In genomic region chr3:170356596-170357175, GRCh38 we compare ENCODE assay signal across 8 cellular contexts. TPM values are rescaled to one million over a fixed set of nuclear protein-coding genes. Genes with fewer than 3 reads are reported as not detected.
A peak's percentile ranks its signal among the peaks of the same experiment; 100 is the strongest.
DNase-seq lines count a peak whose midpoint lies in the region; ATAC-seq and TF ChIP-seq lines count a peak whose summit lies in the region.

No MANE protein-coding gene starts in this region.

- CTCF ChIA-PET in activated CD8-positive, alpha-beta T cell treated with anti-CD3 and anti-CD28 coated beads for 36 hours (lab: Charles Lee): interaction anchor here (0.8 to 1.4 kb wide), 6 partner anchors 36 to 509 kb away, joined by 3 to 4 read pairs (median 3); no protein-coding TSS in a partner anchor

- intact Hi-C loops in activated CD8-positive, alpha-beta T cell treated with anti-CD3 and anti-CD28 coated beads for 36 hours (cut with micrococcal nuclease): loop anchor here (10.0 kb wide), 1 partner anchor 172 kb away; the partner anchor contains the start of gene PHC3

- H3K9me3 ChIP-seq in mucosa of stomach (ENCODE audit: control insufficient read depth, low read length): no peaks in the 10 kb centered on the region

- POLR2A ChIA-PET in activated CD8-positive, alpha-beta T cell treated with anti-CD3 and anti-CD28 coated beads for 36 hours (lab: Charles Lee): interaction anchor here (0.6 to 3.0 kb wide), 11 partner anchors 11 to 593 kb away, joined by 3 to 16 read pairs (median 3); partner anchors contain the start of genes PHC3 and RPL22L1

- peaks cover 11% of the 10 kb centered on the region for H3K4me1 ChIP-seq in mucosa of stomach (ENCODE audit: control insufficient read depth, insufficient read depth, low read length)

- no peaks in the 10 kb centered on the region for H3K36me3 ChIP-seq in mucosa of stomach (ENCODE audit: control insufficient read depth, insufficient read depth, low read length)

- DNase-seq in AG08396 (ENCODE audit: low spot score) (peak; percentile 89), NCI-H524 (lab: John Stamatoyannopoulos, UW) (peak; percentile 84 to 95), epithelial cell of esophagus (ENCODE audit: low read depth) (peak; percentile 52)
- DNase-seq in activated CD8-positive, alpha-beta T cell treated with anti-CD3 and anti-CD28 coated beads for 36 hours: peak; percentile 60
- peak; percentile 6 for DNase-seq in stimulated activated CD8-positive, alpha-beta memory T cell treated with anti-CD3 and anti-CD28 coated beads, Interleukin-7, amount 100 ng/mL, for 24 hours (ENCODE audit: low read depth)

- no peaks in the 10 kb centered on the region for H3K27me3 ChIP-seq in mucosa of stomach (ENCODE audit: control insufficient read depth, insufficient read depth, low read length)

- H3K4me3 Mint-ChIP-seq in activated CD8-positive, alpha-beta T cell treated with anti-CD3 and anti-CD28 coated beads for 36 hours: peak overlapping the region; percentile 69

- peak; percentile 25 for TF ChIP-seq POLR2A in GM18526 (IDR thresholded peaks at IDR 0.05; ENCODE audit: extremely low read depth, insufficient read length)

- peak overlapping the region; percentile 81 for H3K27ac Mint-ChIP-seq in activated CD8-positive, alpha-beta T cell treated with anti-CD3 and anti-CD28 coated beads for 36 hours

- H3K4me3 ChIP-seq in epithelial cell of esophagus (ENCODE audit: low read length) (peak overlapping the region; percentile 22), mucosa of stomach (ENCODE audit: low read length) (peak overlapping the region; percentile 44)

- ATAC-seq in HG03045 (IDR thresholded peaks at IDR 0.05; ENCODE audit: unreplicated experiment): peak; percentile 48
- peak; percentile 32 for ATAC-seq in activated CD8-positive, alpha-beta T cell treated with anti-CD3 and anti-CD28 coated beads for 36 hours

- H3K36me3 Mint-ChIP-seq in activated CD8-positive, alpha-beta T cell treated with anti-CD3 and anti-CD28 coated beads for 36 hours (ENCODE audit: low read depth): peaks cover 22% of the 10 kb centered on the region

- H3K4me1 Mint-ChIP-seq in activated CD8-positive, alpha-beta T cell treated with anti-CD3 and anti-CD28 coated beads for 36 hours (ENCODE audit: low read depth): peaks cover 45% of the 10 kb centered on the region

- peak overlapping the region; percentile 83 for H3K9ac ChIP-seq in mucosa of stomach (ENCODE audit: low read length)

- peaks cover 2% of the 10 kb centered on the region for H3K9me3 Mint-ChIP-seq in activated CD8-positive, alpha-beta T cell treated with anti-CD3 and anti-CD28 coated beads for 36 hours

- no peak for TF ChIP-seq CTCF in activated CD8-positive, alpha-beta T cell treated with anti-CD3 and anti-CD28 coated beads for 36 hours (IDR thresholded peaks at IDR 0.05)
- no peak for TF ChIP-seq CTCF in epithelial cell of esophagus (IDR thresholded peaks at IDR 0.05; ENCODE audit: insufficient read depth, low read depth, low read length, missing control alignments)

- H3K27me3 Mint-ChIP-seq in activated CD8-positive, alpha-beta T cell treated with anti-CD3 and anti-CD28 coated beads for 36 hours: no peaks in the 10 kb centered on the region

RNA-seq across cellular contexts. Expression of gene SKIL, which starts 0.8 kb away (rescaled TPM):
- 10 to 100 TPM; 13.2 to 14.2 TPM for total RNA-seq in activated CD8-positive, alpha-beta T cell treated with anti-CD3 and anti-CD28 coated beads for 36 hours

Comparison
In these comparisons a context has a peak if more than half of its experiments do, and no peak if none do; other contexts are left out.
1. Peak in every context shown above with its lines: DNase-seq, ATAC-seq and H3K4me3 ChIP-seq.
2. DNase-seq: peak in every context shown above with its lines; median percentile 90 in NCI-H524; 89 in AG08396; 60 in activated CD8-positive, alpha-beta T cell treated with anti-CD3 and anti-CD28 coated beads for 36 hours; 52 in epithelial cell of esophagus; 6 in stimulated activated CD8-positive, alpha-beta memory T cell treated with anti-CD3 and anti-CD28 coated beads, Interleukin-7, amount 100 ng/mL, for 24 hours.